Comparison of ENCODE assay signal across 9 cellular contexts in genomic region chr2:227503433-227504406, GRCh38. TPM values are rescaled to one million over a fixed set of nuclear protein-coding genes. Genes with fewer than 3 reads are reported as not detected.
DNase-seq lines count a peak whose midpoint lies in the region; ATAC-seq, FAIRE-seq and TF ChIP-seq lines count a peak whose summit lies in the region.
"Had no signal": no experiment of that assay in that cellular context is flagged by ENCODE, and none has a peak within 500 bp of the region (broad histone marks: within the 10 kb centered on the region; RNA-seq: fewer than 3 reads in every experiment).

No MANE protein-coding gene starts in this region.

- no peaks in the 10 kb centered on the region for H3K27me3 Mint-ChIP-seq in activated CD4-positive, alpha-beta T cell treated with anti-CD3 and anti-CD28 coated beads, Interleukin-2, amount 10 ng/mL, durations not matched to agents 24 days and 14 days

- no peak overlapping the region for H2BK15ac ChIP-seq in mesendoderm (replicated peaks; ENCODE audit: low read depth)

- no peak overlapping the region for H4K5ac ChIP-seq in mesendoderm (ENCODE audit: low read length)

- H3K27ac ChIP-seq in mesendoderm (ENCODE audit: low read depth, low read length): no peak overlapping the region

- FAIRE-seq in bronchial epithelial cell (lab: Jason Lieb, UNC): no peak

- peaks cover 9% of the 10 kb centered on the region for H3K79me1 ChIP-seq in mesendoderm (ENCODE audit: low read length)

- no peak overlapping the region for H3K23ac ChIP-seq in mesendoderm (ENCODE audit: low read length)

- H3K4me1 ChIP-seq in mesendoderm (ENCODE audit: control insufficient read depth, low read depth, low read length): peaks cover 2% of the 10 kb centered on the region

- H3K36me3 ChIP-seq in bronchial epithelial cell (ENCODE audit: control insufficient read depth, insufficient read depth, low read length): no peaks in the 10 kb centered on the region
- H3K36me3 ChIP-seq in mesendoderm (ENCODE audit: control insufficient read depth, insufficient read depth, low read length): no peaks in the 10 kb centered on the region

- no peak overlapping the region for H3K18ac ChIP-seq in mesendoderm (ENCODE audit: low read length)

- peak; percentile 73 for DNase-seq in AG10803 (ENCODE audit: low read depth)
- DNase-seq in LHCN-M2 (ENCODE audit: low read depth): peak; percentile 93
- peak; percentile 67 for DNase-seq in bronchial epithelial cell (ENCODE audit: low read depth)
- DNase-seq in mesendoderm: peak; percentile 37
- DNase-seq in mesenteric fat pad (ENCODE audit: low spot score): no peak
- no peak for DNase-seq in activated CD4-positive, alpha-beta T cell treated with anti-CD3 and anti-CD28 coated beads, Interleukin-2, amount 10 ng/mL, durations not matched to agents 24 days and 14 days
- DNase-seq in T-helper 1 cell: no peak
- DNase-seq: NCI-H345 had no signal

- H3K4ac ChIP-seq in mesendoderm (ENCODE audit: low read depth, low read length): no peak overlapping the region

- peaks cover 38% of the 10 kb centered on the region for H3K36me3 Mint-ChIP-seq in activated CD4-positive, alpha-beta T cell treated with anti-CD3 and anti-CD28 coated beads, Interleukin-2, amount 10 ng/mL, durations not matched to agents 24 days and 14 days (ENCODE audit: low read depth)

- no peak overlapping the region for H4K8ac ChIP-seq in mesendoderm (ENCODE audit: low read depth, low read length)

- no peaks in the 10 kb centered on the region for H3K9me3 Mint-ChIP-seq in activated CD4-positive, alpha-beta T cell treated with anti-CD3 and anti-CD28 coated beads, Interleukin-2, amount 10 ng/mL, durations not matched to agents 24 days and 14 days

- no peaks in the 10 kb centered on the region for H3K27me3 ChIP-seq in bronchial epithelial cell (ENCODE audit: control insufficient read depth, insufficient read depth, low read length)
- no peaks in the 10 kb centered on the region for H3K27me3 ChIP-seq in mesendoderm (ENCODE audit: insufficient read depth, low read length, poor library complexity)

- intact Hi-C loops in activated CD4-positive, alpha-beta T cell treated with anti-CD3 and anti-CD28 coated beads, Interleukin-2, amount 10 ng/mL, durations not matched to agents 24 days and 14 days (cut with micrococcal nuclease): no loop called here

- TF ChIP-seq CTCF in AG10803 (conservative IDR thresholded peaks at IDR 0.05; ENCODE audit: low read length) (no peak), bronchial epithelial cell (IDR thresholded peaks at IDR 0.05; ENCODE audit: insufficient read depth, low read length, severe bottlenecking) (no peak)

- no peak overlapping the region for H3K4me3 Mint-ChIP-seq in activated CD4-positive, alpha-beta T cell treated with anti-CD3 and anti-CD28 coated beads, Interleukin-2, amount 10 ng/mL, durations not matched to agents 24 days and 14 days

- H3K79me2 ChIP-seq in mesendoderm (ENCODE audit: control insufficient read depth, insufficient read depth, low read length): peaks cover 55% of the 10 kb centered on the region

- H2AK5ac ChIP-seq in mesendoderm (ENCODE audit: low read length): no peak overlapping the region

- no peak overlapping the region for H3K4me2 ChIP-seq in mesendoderm (ENCODE audit: low read length)

- no CpG with 5 or more reads among the region's 5 CpGs for WGBS in mesendoderm (ENCODE audit: extremely low coverage, insufficient coverage, low lambda C conversion rate)

- H3K4me3 ChIP-seq in AG10803 (ENCODE audit: low read length) (no peak overlapping the region), bronchial epithelial cell (ENCODE audit: low read depth, low read length) (no peak overlapping the region), mesendoderm (ENCODE audit: low read length) (no peak overlapping the region)

- H2BK5ac ChIP-seq in mesendoderm (ENCODE audit: low read length): no peak overlapping the region

- H3K9ac ChIP-seq in mesendoderm (ENCODE audit: low read length): no peak overlapping the region

- H3K56ac ChIP-seq in mesendoderm (ENCODE audit: low read length): no peak overlapping the region

- ATAC-seq in GM21737 (IDR thresholded peaks at IDR 0.05; ENCODE audit: unreplicated experiment): no peak

- H3K4me1 Mint-ChIP-seq in activated CD4-positive, alpha-beta T cell treated with anti-CD3 and anti-CD28 coated beads, Interleukin-2, amount 10 ng/mL, durations not matched to agents 24 days and 14 days: peaks cover 34% of the 10 kb centered on the region

- H3K27ac Mint-ChIP-seq in activated CD4-positive, alpha-beta T cell treated with anti-CD3 and anti-CD28 coated beads, Interleukin-2, amount 10 ng/mL, durations not matched to agents 24 days and 14 days: no peak overlapping the region

- H2BK120ac ChIP-seq in mesendoderm (ENCODE audit: low read depth, low read length): no peak overlapping the region

RNA-seq across cellular contexts. Expression of gene AGFG1, which starts 31.8 kb away (rescaled TPM):
- total RNA-seq in LHCN-M2 (2014; rRNA removed): 63.1 and 97.9 TPM in 2 replicates
- polyA plus RNA-seq in LHCN-M2 (2012): 40.9 TPM
- total RNA-seq in bronchial epithelial cell: 52.0 and 54.8 TPM in 2 replicates
- polyA plus RNA-seq in mesendoderm (2013, experiment 1 of 2): 68.7 TPM
- 69.9 TPM for polyA plus RNA-seq in mesendoderm (2013, experiment 2 of 2)
- total RNA-seq in mesenteric fat pad: 274 TPM
- total RNA-seq in activated CD4-positive, alpha-beta T cell treated with anti-CD3 and anti-CD28 coated beads, Interleukin-2, amount 10 ng/mL, durations not matched to agents 24 days and 14 days: 221 and 229 TPM in 2 replicates

Comparison
In these comparisons a context has a peak if more than half of its experiments do, and no peak if none do; other contexts are left out.
1. DNase-seq: peak in AG10803 (single experiment), LHCN-M2 (single experiment), bronchial epithelial cell (single experiment) and mesendoderm (single experiment); none in mesenteric fat pad (single experiment), activated CD4-positive, alpha-beta T cell treated with anti-CD3 and anti-CD28 coated beads, Interleukin-2, amount 10 ng/mL, durations not matched to agents 24 days and 14 days (single experiment) and T-helper 1 cell (0 of 5).